27 cellular contexts compared by ENCODE assay signal in the genomic region with DNA sequence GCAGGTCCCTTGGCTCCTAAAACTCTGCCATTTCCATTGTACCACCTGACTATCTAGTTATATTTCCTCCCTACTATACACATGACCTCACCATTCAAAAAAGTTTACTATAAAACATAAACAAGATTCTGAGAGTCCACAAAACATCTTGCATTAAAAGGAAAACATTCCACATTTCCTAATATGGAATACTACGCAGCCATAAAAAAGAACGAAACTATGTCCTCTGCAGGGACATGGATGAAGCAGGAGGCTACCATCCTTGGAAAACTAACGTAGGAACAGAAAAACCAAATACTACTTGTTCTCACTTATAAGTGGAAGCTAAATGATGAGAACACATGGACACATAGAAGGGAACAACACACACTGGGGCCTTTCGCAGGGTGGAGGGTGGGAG. TPM values are rescaled to one million over a fixed set of nuclear protein-coding genes. Genes with fewer than 3 reads are reported as not detected.
DNase-seq lines count a peak whose midpoint lies in the region; ATAC-seq, FAIRE-seq and TF ChIP-seq lines count a peak whose summit lies in the region.
"Had no signal": no experiment of that assay in that cellular context is flagged by ENCODE, and none has a peak within 500 bp of the region (broad histone marks: within the 10 kb centered on the region; RNA-seq: fewer than 3 reads in every experiment).

No MANE protein-coding gene starts in this region.

- H3K4me1 Mint-ChIP-seq in WTC11: peaks cover 62% of the 10 kb centered on the region

- peaks cover 3% of the 10 kb centered on the region; the same call in 1 of the 2 replicates for H3K27me3 Mint-ChIP-seq in WTC11 (ENCODE audit: low read depth)
- H3K27me3 Mint-ChIP-seq: activated CD4-positive, alpha-beta memory T cell treated with anti-CD3 and anti-CD28 coated beads for 36 hours; activated naive CD4-positive, alpha-beta T cell treated with anti-CD3 and anti-CD28 coated beads, Interleukin-2, amount 50 U/mL, for 24 hours; activated T-helper 17 cell treated with anti-CD3 and anti-CD28 coated beads, Interleukin-2, amount 50 U/mL, for 72 hours had no signal

- H4K5ac ChIP-seq in H1 (ENCODE audit: insufficient read length, low read depth, low read length): no peak overlapping the region

- H4K91ac ChIP-seq in H1 (replicated peaks; ENCODE audit: insufficient read length, low read length): no peak overlapping the region

- no peak for TF ChIP-seq CTCF in WTC11 (IDR thresholded peaks at IDR 0.05)
- no peak for TF ChIP-seq CTCF in H1 (IDR thresholded peaks at IDR 0.05; ENCODE audit: control extremely low read depth in 1 of 3, insufficient read depth in 1 of 3, low read depth in 1 of 3, low read length in 3 of 3)
- no peak for TF ChIP-seq CTCF in neutrophil (IDR thresholded peaks at IDR 0.05)
- TF ChIP-seq CTCF in tibial artery (IDR thresholded peaks at IDR 0.05): no peak

- H3K79me1 ChIP-seq in H1 (ENCODE audit: low read depth, low read length): no peaks in the 10 kb centered on the region

- DNase-seq in WTC11 (ENCODE audit: low spot score) (no peak), H1 (ENCODE audit: low read depth in 1 of 2, low spot score in 2 of 2) (no peak), tibial artery (no peak), substantia nigra (lab: John Stamatoyannopoulos, UW) (no peak)
- DNase-seq in effector memory CD4-positive, alpha-beta T cell: no peak
- DNase-seq: activated CD4-positive, alpha-beta memory T cell treated with anti-CD3 and anti-CD28 coated beads for 36 hours; activated CD4-positive, CD25-positive, alpha-beta regulatory T cell treated with anti-CD3 and anti-CD28 coated beads, Interleukin-2, amount 50 U/mL, for 72 hours; activated CD8-positive, alpha-beta memory T cell treated with anti-CD3 and anti-CD28 coated beads, Interleukin-2, amount 50 U/mL, for 4 hours; DMS79 treated with DMSO at 0.1 percent for 48 hours; GF-D8; H9; natural killer cell; NCI-H1048; NCI-H187; stimulated activated naive CD4-positive, alpha-beta T cell; T-helper 1 cell had no signal

- TF ChIP-seq EP300 in H1 (IDR thresholded peaks at IDR 0.05; ENCODE audit: borderline replicate concordance in 1 of 2, low read depth in 2 of 2, low read length in 2 of 2): no peak

- no peak overlapping the region for H3K27ac ChIP-seq in H1 (ENCODE audit: low read depth, low read length)
- peak overlapping the region; percentile 85 for H3K27ac ChIP-seq in neutrophil
- H3K27ac ChIP-seq in tibial artery: peak overlapping the region; percentile 47 to 69
- no peak overlapping the region for H3K27ac ChIP-seq in substantia nigra (ENCODE audit: low read depth, low read length, poor library complexity, severe bottlenecking)
- no peak overlapping the region for H3K27ac ChIP-seq in effector memory CD4-positive, alpha-beta T cell (ENCODE audit: insufficient read depth, low read length, poor library complexity, severe bottlenecking)
- H3K27ac ChIP-seq: parathyroid adenoma, SJSA1, tibial nerve had no signal

- CTCF ChIA-PET in WTC11 (lab: Charles Lee): interaction anchor here (0.9 to 2.1 kb wide), 2 partner anchors 52 to 923 kb away, joined by 3 to 12 read pairs; no protein-coding TSS in a partner anchor
- CTCF ChIA-PET in H1 (lab: Charles Lee; ENCODE audit: partially characterized antibody): interaction anchor here (0.6 to 2.8 kb wide), 3 partner anchors 28 to 384 kb away, joined by 3 to 13 read pairs (median 4); no protein-coding TSS in a partner anchor

- ATAC-seq in WTC11: no peak
- ATAC-seq in GM19328 (IDR thresholded peaks at IDR 0.05; ENCODE audit: unreplicated experiment): no peak
- ATAC-seq: activated T-helper 17 cell treated with anti-CD3 and anti-CD28 coated beads, Interleukin-2, amount 50 U/mL, for 72 hours; natural killer cell had no signal

- H3K4me1 ChIP-seq in H1 (replicated peaks in 1 of 4; ENCODE audit: control insufficient read depth in 3 of 4, insufficient read depth in 4 of 4, low read length in 3 of 4) (peaks cover 9 to 21% (median 17%) of the 10 kb centered on the region in 4 experiments), neutrophil (ENCODE audit: control insufficient read depth in 1 of 2, insufficient read depth in 1 of 2, low read depth in 1 of 2, low read length in 1 of 2) (peaks cover 56 to 86% of the 10 kb centered on the region in 2 experiments), tibial artery (peaks cover 5 to 95% (median 50%) of the 10 kb centered on the region in 4 donors)
- H3K4me1 ChIP-seq in effector memory CD4-positive, alpha-beta T cell (ENCODE audit: control insufficient read depth, insufficient read depth, low read length, poor library complexity, severe bottlenecking): peaks cover 10% of the 10 kb centered on the region

- H3K4ac ChIP-seq in H1 (replicated peaks; ENCODE audit: insufficient read length, low read depth, low read length): no peak overlapping the region

- H2BK12ac ChIP-seq in H1 (ENCODE audit: low read depth, low read length): no peak overlapping the region

- no peak overlapping the region for H3K9ac ChIP-seq in H1 (replicated peaks in 1 of 4; ENCODE audit: extremely low read depth in 1 of 4, low read depth in 3 of 4, low read length in 3 of 4)
- H3K9ac ChIP-seq: parathyroid adenoma had no signal

- H4K20me1 ChIP-seq in H1 (replicated peaks in 1 of 2; ENCODE audit: control insufficient read depth in 1 of 2, insufficient read depth in 2 of 2, low read length in 2 of 2): peaks cover 0 to 2% of the 10 kb centered on the region in 2 experiments

- H3K4me3 ChIP-seq in H1 (ENCODE audit: extremely low read depth in 1 of 4, insufficient read depth in 2 of 4, low read depth in 3 of 4, low read length in 4 of 4) (no peak overlapping the region), neutrophil (ENCODE audit: low read depth in 1 of 2, low read length in 1 of 2) (no peak overlapping the region), tibial artery (no peak overlapping the region)
- no peak overlapping the region for H3K4me3 ChIP-seq in effector memory CD4-positive, alpha-beta T cell (ENCODE audit: insufficient read depth, low read depth, low read length, poor library complexity, severe bottlenecking)
- H3K4me3 ChIP-seq: SJSA1, tibial nerve had no signal

- WGBS in H1 (ENCODE audit: extremely low coverage in 1 of 2, insufficient coverage in 1 of 2, insufficient read length in 1 of 2, insufficient replicate concordance in 2 of 2, low coverage in 1 of 2, low lambda C conversion rate in 2 of 2, missing lambda C conversion rate in 1 of 2), 2 experiments: 94% methylated on average over 4 of the region's 4 CpGs; no CpG with 5 or more reads in 1 of the 2 experiments

- no peak overlapping the region; a peak in 1 of 4 replicates for H3K4me2 ChIP-seq in H1 (ENCODE audit: insufficient read depth in 1 of 2, low read depth in 2 of 2, low read length in 2 of 2)

- H2AK5ac ChIP-seq in H1 (ENCODE audit: low read depth, low read length): no peak overlapping the region

- H4K8ac ChIP-seq in H1 (ENCODE audit: extremely low read depth, insufficient read depth, low read length): no peak overlapping the region

- H2BK120ac ChIP-seq in H1 (replicated peaks; ENCODE audit: low read depth, low read length): no peak overlapping the region

- H2AFZ ChIP-seq in H1 (ENCODE audit: low read length): no peak overlapping the region
- H2AFZ ChIP-seq: parathyroid adenoma had no signal

- no peak for TF ChIP-seq RAD21 in H1 (IDR thresholded peaks at IDR 0.05 in 1 of 2, conservative IDR thresholded peaks at IDR 0.05 in 1 of 2; ENCODE audit: low read depth in 2 of 2, low read length in 2 of 2)

- no peaks in the 10 kb centered on the region for H3K23me2 ChIP-seq in H1 (ENCODE audit: low read depth, low read length)

- H3K79me2 ChIP-seq in H1 (ENCODE audit: control insufficient read depth in 1 of 2, insufficient read depth in 2 of 2, low read length in 2 of 2): peaks cover 0 to 4% of the 10 kb centered on the region in 2 experiments; a peak in 1 of 4 replicates

- H3K36me3 ChIP-seq in H1 (ENCODE audit: control insufficient read depth in 2 of 4, insufficient read depth in 4 of 4, low read length in 3 of 4): no peaks in the 10 kb centered on the region
- peaks cover 13% of the 10 kb centered on the region for H3K36me3 ChIP-seq in neutrophil
- H3K36me3 ChIP-seq in tibial artery: no peaks in the 10 kb centered on the region
- no peaks in the 10 kb centered on the region for H3K36me3 ChIP-seq in effector memory CD4-positive, alpha-beta T cell (ENCODE audit: control insufficient read depth, insufficient read depth, low read length)
- H3K36me3 ChIP-seq: SJSA1, tibial nerve had no signal

- no peak overlapping the region for H3K14ac ChIP-seq in H1 (ENCODE audit: insufficient read length)

- H3K36me3 Mint-ChIP-seq in WTC11: peaks cover 11% of the 10 kb centered on the region; the same call in 1 of the 2 replicates
- H3K36me3 Mint-ChIP-seq: activated CD4-positive, alpha-beta memory T cell treated with anti-CD3 and anti-CD28 coated beads for 36 hours; IgD-negative memory B cell; natural killer cell had no signal

- H3K27me3 ChIP-seq in H1 (replicated peaks in 1 of 4; ENCODE audit: control insufficient read depth in 3 of 4, extremely low read depth in 1 of 4, insufficient read depth in 3 of 4, low read length in 3 of 4) (no peaks in the 10 kb centered on the region), neutrophil (no peaks in the 10 kb centered on the region), tibial artery (no peaks in the 10 kb centered on the region)
- H3K27me3 ChIP-seq in effector memory CD4-positive, alpha-beta T cell (replicated peaks; ENCODE audit: control insufficient read depth, insufficient read depth, low read length, poor library complexity, severe bottlenecking): no peaks in the 10 kb centered on the region
- H3K27me3 ChIP-seq: SJSA1, tibial nerve had no signal

- H3K9me3 Mint-ChIP-seq in WTC11: peaks cover 12% of the 10 kb centered on the region
- H3K9me3 Mint-ChIP-seq: activated CD4-positive, alpha-beta memory T cell treated with anti-CD3 and anti-CD28 coated beads for 36 hours; activated naive CD4-positive, alpha-beta T cell treated with anti-CD3 and anti-CD28 coated beads, Interleukin-2, amount 50 U/mL, for 24 hours; activated T-helper 17 cell treated with anti-CD3 and anti-CD28 coated beads, Interleukin-2, amount 50 U/mL, for 72 hours; IgD-negative memory B cell; natural killer cell had no signal

- no peak for TF ChIP-seq POLR2A in H1 (IDR thresholded peaks at IDR 0.05; ENCODE audit: control extremely low read depth in 1 of 2, low read depth in 2 of 2, low read length in 2 of 2)

- H3K56ac ChIP-seq in H1 (replicated peaks; ENCODE audit: insufficient read length, low read depth, low read length): no peak overlapping the region

- no peaks in the 10 kb centered on the region for H3K9me3 ChIP-seq in H1 (ENCODE audit: insufficient read depth in 2 of 2, low read depth in 1 of 2, low read length in 1 of 2)
- no peaks in the 10 kb centered on the region for H3K9me3 ChIP-seq in neutrophil
- no peaks in the 10 kb centered on the region for H3K9me3 ChIP-seq in tibial artery
- no peaks in the 10 kb centered on the region for H3K9me3 ChIP-seq in effector memory CD4-positive, alpha-beta T cell (ENCODE audit: control insufficient read depth, low read length)
- H3K9me3 ChIP-seq: SJSA1, tibial nerve had no signal

- no peak overlapping the region for H3K23ac ChIP-seq in H1 (ENCODE audit: insufficient read length)

- no peak overlapping the region for H3K18ac ChIP-seq in H1 (ENCODE audit: extremely low read depth, low read length)

- H2BK5ac ChIP-seq in H1 (ENCODE audit: low read depth, low read length): no peak overlapping the region

- intact Hi-C loops in tibial artery (cut with DNase I; ENCODE audit: low total_unique reads): loop anchor here (10.0 kb wide), 1 partner anchor 52 kb away; no protein-coding TSS in a partner anchor

- no peak overlapping the region for H2BK15ac ChIP-seq in H1 (ENCODE audit: low read length)

- POLR2A ChIA-PET in WTC11 (lab: Charles Lee) (no interaction called here), H1 (lab: Charles Lee; ENCODE audit: partially characterized antibody) (no interaction called here)

- H3K27ac Mint-ChIP-seq in WTC11: peak overlapping the region; percentile 19; the same call in 1 of the 2 replicates
- H3K27ac Mint-ChIP-seq: activated CD4-positive, alpha-beta memory T cell treated with anti-CD3 and anti-CD28 coated beads for 36 hours; activated naive CD4-positive, alpha-beta T cell treated with anti-CD3 and anti-CD28 coated beads, Interleukin-2, amount 50 U/mL, for 24 hours; activated T-helper 17 cell treated with anti-CD3 and anti-CD28 coated beads, Interleukin-2, amount 50 U/mL, for 72 hours; H9; IgD-negative memory B cell; natural killer cell had no signal

- H2BK20ac ChIP-seq in H1 (ENCODE audit: low read length): no peak overlapping the region

- FAIRE-seq in H1 (lab: Jason Lieb, UNC): no peak
- FAIRE-seq: endometrium, islet of Langerhans had no signal

- H3K4me3 Mint-ChIP-seq in WTC11: no peak overlapping the region
- H3K4me3 Mint-ChIP-seq: activated CD4-positive, alpha-beta memory T cell treated with anti-CD3 and anti-CD28 coated beads for 36 hours; activated naive CD4-positive, alpha-beta T cell treated with anti-CD3 and anti-CD28 coated beads, Interleukin-2, amount 50 U/mL, for 24 hours; activated T-helper 17 cell treated with anti-CD3 and anti-CD28 coated beads, Interleukin-2, amount 50 U/mL, for 72 hours; CD14-positive monocyte; IgD-negative memory B cell; natural killer cell had no signal

RNA-seq across cellular contexts. Expression of a gene that starts 48.3 kb away (rescaled TPM):
- total RNA-seq in WTC11 (2021): 27.1 to 28.7 TPM (median 28.0 TPM) in 3 replicates
- total RNA-seq in H1 (2021; fragmentation: NEBNext Ultra II Directional; extraction: Animal tissue kit (Norgen Biotek cat#: 25700)): 15.4 and 16.0 TPM in 2 replicates
- 4.3 and 4.7 TPM in 2 replicates for polyA plus RNA-seq in H1 (2011; rRNA removed)
- 5.3 TPM for polyA plus RNA-seq in H1 (2011; cell fraction: cytosol; rRNA removed)
- polyA plus RNA-seq in H1 (2011; cell fraction: nucleus; rRNA removed): 18.4 TPM
- polyA plus RNA-seq in H1 (2012, experiment 1 of 2): 11.8 to 19.5 TPM (median 12.7 TPM) in 4 replicates
- 0.76 TPM for polyA plus RNA-seq in H1 (2012, experiment 2 of 2)
- polyA plus RNA-seq in H1 (2013, experiment 1 of 2): 14.1 TPM
- 13.6 TPM for polyA plus RNA-seq in H1 (2013, experiment 2 of 2)
- polyA minus RNA-seq in H1 (2011; rRNA and poly(A)+ RNA removed): 12.4 and 14.0 TPM in 2 replicates
- 14.7 TPM for polyA minus RNA-seq in H1 (2011; cell fraction: cytosol; rRNA and poly(A)+ RNA removed)
- 18.8 TPM for polyA minus RNA-seq in H1 (2011; cell fraction: nucleus; rRNA and poly(A)+ RNA removed)

Comparison
In these comparisons a context has a peak if more than half of its experiments do, and no peak if none do; other contexts are left out.
1. H3K27ac ChIP-seq: peak in neutrophil (single experiment) and tibial artery (2 of 2); none in H1 (single experiment), substantia nigra (single experiment) and effector memory CD4-positive, alpha-beta T cell (single experiment).